ENCODE assay signal across 1 cellular context in the genomic region with DNA sequence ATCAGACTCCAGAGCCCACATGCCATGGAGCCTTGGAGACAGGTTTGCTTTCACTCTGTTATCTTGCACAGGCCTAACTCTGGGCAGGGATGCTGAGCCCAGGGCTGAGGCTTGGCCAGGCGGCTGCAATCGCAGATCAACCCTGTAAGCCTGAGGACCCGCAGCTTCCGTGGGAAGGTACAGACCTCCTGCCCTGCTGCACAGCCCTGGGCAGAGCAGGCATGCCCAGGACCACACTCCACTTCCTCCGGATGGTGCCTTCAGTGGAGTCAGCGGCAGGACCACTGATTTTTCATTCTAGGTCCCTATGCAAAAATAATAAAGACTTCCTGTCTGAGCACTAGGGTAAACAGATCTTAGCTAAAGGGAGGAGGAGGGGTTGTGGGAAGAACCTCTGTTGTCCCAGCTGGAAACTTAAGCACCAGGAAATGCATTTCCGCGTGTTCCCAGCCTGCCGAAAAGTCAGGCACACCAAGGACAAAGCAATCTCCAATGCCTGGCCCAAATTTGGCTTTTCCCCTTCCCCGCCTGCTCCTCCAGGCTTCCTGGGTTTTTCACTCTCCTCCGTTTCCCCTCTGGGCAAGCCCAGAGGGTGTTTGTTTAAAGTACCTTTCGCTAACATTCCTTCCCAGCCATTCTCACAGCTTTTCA.
TF ChIP-seq lines count a peak whose summit lies in the region.

No MANE protein-coding gene starts in this region.

TF ChIP-seq in H1, 55 proteins besides CTCF, POLR2A, EP300 and RAD21:
- no peak for TF ChIP-seq SIN3A (conservative IDR thresholded peaks at IDR 0.05 in 1 of 2, IDR thresholded peaks at IDR 0.05 in 1 of 2; ENCODE audit: low read depth in 1 of 2, low read length in 2 of 2)
- TF ChIP-seq RFX5 (IDR thresholded peaks at IDR 0.05; ENCODE audit: borderline replicate concordance, low read depth, low read length): no peak
- TF ChIP-seq CHD1 (IDR thresholded peaks at IDR 0.05; ENCODE audit: low read depth, low read length): no peak
- TF ChIP-seq MAFK (IDR thresholded peaks at IDR 0.05; ENCODE audit: low read depth, low read length): no peak
- no peak for TF ChIP-seq NANOG (IDR thresholded peaks at IDR 0.05; ENCODE audit: insufficient read depth, low read depth, low read length, poor library complexity, severe bottlenecking)
- TF ChIP-seq KDM5A (IDR thresholded peaks at IDR 0.05; ENCODE audit: low read length): no peak
- TF ChIP-seq GTF2F1 (IDR thresholded peaks at IDR 0.05; ENCODE audit: borderline replicate concordance, low read depth, low read length): no peak
- no peak for TF ChIP-seq BCL11A (IDR thresholded peaks at IDR 0.05; ENCODE audit: low read depth in 2 of 2, low read length in 2 of 2)
- TF ChIP-seq BRCA1 (IDR thresholded peaks at IDR 0.05; ENCODE audit: low read depth, low read length): no peak
- TF ChIP-seq, protein P1, sequence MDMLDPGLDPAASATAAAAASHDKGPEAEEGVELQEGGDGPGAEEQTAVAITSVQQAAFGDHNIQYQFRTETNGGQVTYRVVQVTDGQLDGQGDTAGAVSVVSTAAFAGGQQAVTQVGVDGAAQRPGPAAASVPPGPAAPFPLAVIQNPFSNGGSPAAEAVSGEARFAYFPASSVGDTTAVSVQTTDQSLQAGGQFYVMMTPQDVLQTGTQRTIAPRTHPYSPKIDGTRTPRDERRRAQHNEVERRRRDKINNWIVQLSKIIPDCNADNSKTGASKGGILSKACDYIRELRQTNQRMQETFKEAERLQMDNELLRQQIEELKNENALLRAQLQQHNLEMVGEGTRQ (IDR thresholded peaks at IDR 0.05; ENCODE audit: low read length): no peak
- TF ChIP-seq KDM1A (IDR thresholded peaks at IDR 0.05; ENCODE audit: borderline replicate concordance, low read length): no peak
- TF ChIP-seq SRF (IDR thresholded peaks at IDR 0.05; ENCODE audit: low read depth, low read length): 0 out of 2 replicates have a peak, but pooled peaks have one; percentile 36
- TF ChIP-seq EZH2 (IDR thresholded peaks at IDR 0.05; ENCODE audit: low read depth, low read length, severe bottlenecking): no peak
- 0 out of 2 replicates have a peak, but pooled peaks have one; percentile 11 for TF ChIP-seq SP1 (IDR thresholded peaks at IDR 0.05; ENCODE audit: low read depth, low read length)
- TF ChIP-seq TAF7 (optimal IDR thresholded peaks at IDR 0.05; ENCODE audit: borderline replicate concordance, low read depth, low read length): no peak
- no peak for TF ChIP-seq GABPA (IDR thresholded peaks at IDR 0.05; ENCODE audit: borderline replicate concordance, insufficient read depth, low read length)
- TF ChIP-seq, protein P2, sequence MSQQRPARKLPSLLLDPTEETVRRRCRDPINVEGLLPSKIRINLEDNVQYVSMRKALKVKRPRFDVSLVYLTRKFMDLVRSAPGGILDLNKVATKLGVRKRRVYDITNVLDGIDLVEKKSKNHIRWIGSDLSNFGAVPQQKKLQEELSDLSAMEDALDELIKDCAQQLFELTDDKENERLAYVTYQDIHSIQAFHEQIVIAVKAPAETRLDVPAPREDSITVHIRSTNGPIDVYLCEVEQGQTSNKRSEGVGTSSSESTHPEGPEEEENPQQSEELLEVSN (IDR thresholded peaks at IDR 0.05): no peak
- no peak for TF ChIP-seq POLR2AphosphoS5 (IDR thresholded peaks at IDR 0.05; ENCODE audit: low read depth, low read length)
- TF ChIP-seq CREB1 (IDR thresholded peaks at IDR 0.05): no peak
- TF ChIP-seq CEBPB (IDR thresholded peaks at IDR 0.05; ENCODE audit: low read depth, low read length): no peak
- peak; percentile 39 for TF ChIP-seq ASH2L (IDR thresholded peaks at IDR 0.05; ENCODE audit: low read length)
